In genomic region chr20:16434087-16434664, GRCh38 we compare ENCODE assay signal across 8 cellular contexts.
DNase-seq lines count a peak whose midpoint lies in the region; ATAC-seq and TF ChIP-seq lines count a peak whose summit lies in the region.

No MANE protein-coding gene starts in this region.

- no peak overlapping the region for H3K27ac ChIP-seq in foreskin keratinocyte

- H3K27me3 ChIP-seq in foreskin keratinocyte = no peaks in the 10 kb centered on the region

- TF ChIP-seq CTCF in foreskin keratinocyte (conservative IDR thresholded peaks at IDR 0.05) = peak; percentile 63

- H3K4me1 ChIP-seq in foreskin keratinocyte = no peaks in the 10 kb centered on the region

- peak; percentile 85 for DNase-seq in ELF-1 (ENCODE audit: low read depth, low spot score)
- DNase-seq in H4 (ENCODE audit: low spot score) = peak; percentile 61
- DNase-seq in NCI-H2171 treated with DMSO at 0.1 percent for 48 hours (lab: John Stamatoyannopoulos, UW) = peak; percentile 52
- peak; percentile 75 for DNase-seq in activated CD8-positive, alpha-beta memory T cell treated with anti-CD3 and anti-CD28 coated beads, Interleukin-2, amount 50 U/mL, for 48 hours
- peak in 1 of 2 donors; percentile 17 for DNase-seq in foreskin keratinocyte
- peak; percentile 33 for DNase-seq in renal cortical epithelial cell (ENCODE audit: low read depth)
- DNase-seq in cerebellum (ENCODE audit: low spot score) = no peak
- no peak for DNase-seq in cortex of kidney (lab: John Stamatoyannopoulos, UW)

- ATAC-seq in foreskin keratinocyte = peak; percentile 62

Comparison
In these comparisons a context has a peak if more than half of its experiments do, and no peak if none do; other contexts are left out.
1. DNase-seq: peak in ELF-1 (single experiment), H4 (single experiment), NCI-H2171 treated with DMSO at 0.1 percent for 48 hours (single experiment), activated CD8-positive, alpha-beta memory T cell treated with anti-CD3 and anti-CD28 coated beads, Interleukin-2, amount 50 U/mL, for 48 hours (single experiment) and renal cortical epithelial cell (single experiment); none in cerebellum (single experiment) and cortex of kidney (single experiment).